In the genomic region with DNA sequence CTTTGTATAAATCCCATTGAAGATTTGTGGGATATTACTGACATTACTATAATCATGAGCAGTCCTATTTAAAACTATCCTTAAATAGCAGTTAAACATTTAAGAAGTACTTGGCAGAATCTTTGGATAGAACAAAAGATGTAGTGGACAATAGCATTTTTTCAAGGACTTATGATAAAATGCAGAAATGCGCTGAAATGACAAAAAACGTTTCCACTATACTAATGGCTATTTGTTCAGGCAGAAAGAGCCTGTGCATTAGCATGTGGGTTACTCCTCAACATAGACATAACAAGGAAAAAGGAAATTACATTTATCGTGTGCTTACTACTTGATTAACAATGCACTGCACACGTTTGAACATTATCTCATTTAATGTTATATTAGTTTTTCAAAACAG, we compare ENCODE assay signal across 32 cellular contexts.
"Had no signal": no experiment of that assay in that cellular context is flagged by ENCODE, and none has a peak within 500 bp of the region (broad histone marks: within the 10 kb centered on the region; RNA-seq: fewer than 3 reads in every experiment).

No MANE protein-coding gene starts in this region.

- H3K4me3 ChIP-seq: adrenal gland, ascending aorta, body of pancreas, cardiac muscle cell had no signal

- FAIRE-seq: astrocyte, bronchial epithelial cell had no signal

- H3K4me1 ChIP-seq: adrenal gland, body of pancreas had no signal

- H3K9me3 ChIP-seq: adrenal gland, ascending aorta, body of pancreas had no signal

- H3K36me3 ChIP-seq: adrenal gland, ascending aorta, brain microvascular endothelial cell, cardiac muscle cell had no signal

- DNase-seq: activated effector memory CD4-positive, alpha-beta T cell treated with Interleukin-2 at 50 U/mL for 16 hours; activated gamma-delta T cell; activated gamma-delta T cell treated with Interleukin-2 at 50 U/mL for 16 hours; activated naive CD4-positive, alpha-beta T cell; activated naive CD4-positive, alpha-beta T cell treated with anti-CD3 and anti-CD28 coated beads for 36 hours; activated naive CD4-positive, alpha-beta T cell treated with anti-CD3 and anti-CD28 coated beads, Interleukin-2, amount 10 ng/mL, durations not matched to agents 7 days and 5 days; activated naive CD4-positive, alpha-beta T cell treated with anti-CD3 and anti-CD28 coated beads, Interleukin-2, amount 50 U/mL, for 16 hours; activated naive CD4-positive, alpha-beta T cell treated with Interleukin-2 at 50 U/mL for 16 hours; activated naive CD8-positive, alpha-beta T cell treated with anti-CD3 and anti-CD28 coated beads for 36 hours; activated naive CD8-positive, alpha-beta T cell treated with anti-CD3 and anti-CD28 coated beads, Interleukin-2, amount 10 ng/mL, durations not matched to agents 7 days and 5 days; activated naive CD8-positive, alpha-beta T cell treated with anti-CD3 and anti-CD28 coated beads, Interleukin-2, amount 50 U/mL, for 24 hours; activated T-cell treated with anti-CD3 and anti-CD28 coated beads, Interleukin-2, amount 50 U/mL, for 1 hour; activated T-cell treated with anti-CD3 and anti-CD28 coated beads, Interleukin-2, amount 50 U/mL, for 24 hours; activated T-cell treated with anti-CD3 and anti-CD28 coated beads, Interleukin-2, amount 50 U/mL, for 4 hours; activated T-cell treated with anti-CD3 and anti-CD28 coated beads, Interleukin-2, amount 50 U/mL, for 48 hours; activated T-cell treated with anti-CD3 and anti-CD28 coated beads, Interleukin-2, amount 50 U/mL, for 72 hours; adrenal gland; amniotic stem cell; amygdala; anterior cingulate cortex; aorta; body of pancreas; brain microvascular endothelial cell; caudate nucleus; central memory CD4-positive, alpha-beta T cell; cerebellar nuclear complex had no signal

- ATAC-seq: activated naive CD4-positive, alpha-beta T cell treated with anti-CD3 and anti-CD28 coated beads, Interleukin-2, amount 50 U/mL, for 72 hours; activated naive CD8-positive, alpha-beta T cell treated with anti-CD3 and anti-CD28 coated beads, Interleukin-2, amount 50 U/mL, for 24 hours; activated T-cell treated with anti-CD3 and anti-CD28 coated beads, Interleukin-2, amount 50 U/mL, for 4 hours; activated T-cell treated with anti-CD3 and anti-CD28 coated beads, Interleukin-2, amount 50 U/mL, for 72 hours; activated T-helper 17 cell treated with anti-CD3 and anti-CD28 coated beads, Interleukin-2, amount 50 U/mL, for 72 hours; body of pancreas had no signal

- H3K27ac ChIP-seq: adrenal gland, ascending aorta, body of pancreas, brain microvascular endothelial cell, cardiac muscle cell had no signal

- H3K27me3 ChIP-seq: adrenal gland, ascending aorta, body of pancreas, brain microvascular endothelial cell, cardiac muscle cell had no signal
